1 cellular context compared by ENCODE assay signal in genomic region chr14:95536036-95536577, GRCh38.
TF ChIP-seq lines count a peak whose summit lies in the region.

No MANE protein-coding gene starts in this region.

TF ChIP-seq in GM23338, 12 proteins besides CTCF, POLR2A, EP300 and RAD21 (continued from another document):
- TF ChIP-seq, protein P1, sequence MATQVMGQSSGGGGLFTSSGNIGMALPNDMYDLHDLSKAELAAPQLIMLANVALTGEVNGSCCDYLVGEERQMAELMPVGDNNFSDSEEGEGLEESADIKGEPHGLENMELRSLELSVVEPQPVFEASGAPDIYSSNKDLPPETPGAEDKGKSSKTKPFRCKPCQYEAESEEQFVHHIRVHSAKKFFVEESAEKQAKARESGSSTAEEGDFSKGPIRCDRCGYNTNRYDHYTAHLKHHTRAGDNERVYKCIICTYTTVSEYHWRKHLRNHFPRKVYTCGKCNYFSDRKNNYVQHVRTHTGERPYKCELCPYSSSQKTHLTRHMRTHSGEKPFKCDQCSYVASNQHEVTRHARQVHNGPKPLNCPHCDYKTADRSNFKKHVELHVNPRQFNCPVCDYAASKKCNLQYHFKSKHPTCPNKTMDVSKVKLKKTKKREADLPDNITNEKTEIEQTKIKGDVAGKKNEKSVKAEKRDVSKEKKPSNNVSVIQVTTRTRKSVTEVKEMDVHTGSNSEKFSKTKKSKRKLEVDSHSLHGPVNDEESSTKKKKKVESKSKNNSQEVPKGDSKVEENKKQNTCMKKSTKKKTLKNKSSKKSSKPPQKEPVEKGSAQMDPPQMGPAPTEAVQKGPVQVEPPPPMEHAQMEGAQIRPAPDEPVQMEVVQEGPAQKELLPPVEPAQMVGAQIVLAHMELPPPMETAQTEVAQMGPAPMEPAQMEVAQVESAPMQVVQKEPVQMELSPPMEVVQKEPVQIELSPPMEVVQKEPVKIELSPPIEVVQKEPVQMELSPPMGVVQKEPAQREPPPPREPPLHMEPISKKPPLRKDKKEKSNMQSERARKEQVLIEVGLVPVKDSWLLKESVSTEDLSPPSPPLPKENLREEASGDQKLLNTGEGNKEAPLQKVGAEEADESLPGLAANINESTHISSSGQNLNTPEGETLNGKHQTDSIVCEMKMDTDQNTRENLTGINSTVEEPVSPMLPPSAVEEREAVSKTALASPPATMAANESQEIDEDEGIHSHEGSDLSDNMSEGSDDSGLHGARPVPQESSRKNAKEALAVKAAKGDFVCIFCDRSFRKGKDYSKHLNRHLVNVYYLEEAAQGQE (IDR thresholded peaks at IDR 0.05; ENCODE audit: unreplicated experiment), result no peak
- TF ChIP-seq NANOG (IDR thresholded peaks at IDR 0.05; ENCODE audit: borderline replicate concordance), result no peak
- TF ChIP-seq ZNF114 (CRISPR knock-in tag; IDR thresholded peaks at IDR 0.05), result no peak
- TF ChIP-seq EZH2 (IDR thresholded peaks at IDR 0.05; ENCODE audit: low read depth, unreplicated experiment), result no peak
- no peak for TF ChIP-seq CREB1 (CRISPR knock-in tag; IDR thresholded peaks at IDR 0.05; ENCODE audit: low read depth)
- no peak for TF ChIP-seq STAT1 (IDR thresholded peaks at IDR 0.05; ENCODE audit: unreplicated experiment)
- no peak for TF ChIP-seq ZNF331 (CRISPR knock-in tag; IDR thresholded peaks at IDR 0.05; ENCODE audit: low read depth)
- no peak for TF ChIP-seq JUNB (IDR thresholded peaks at IDR 0.05; ENCODE audit: unreplicated experiment)
- TF ChIP-seq EZH2phosphoT487 (IDR thresholded peaks at IDR 0.05; ENCODE audit: unreplicated experiment), result no peak
